18 cellular contexts compared by ENCODE assay signal in genomic region chr4:143292858-143293257, GRCh38. TPM values are rescaled to one million over a fixed set of nuclear protein-coding genes. Genes with fewer than 3 reads are reported as not detected.
DNase-seq lines count a peak whose midpoint lies in the region; ATAC-seq, FAIRE-seq and TF ChIP-seq lines count a peak whose summit lies in the region.
"Had no signal": no experiment of that assay in that cellular context is flagged by ENCODE, and none has a peak within 500 bp of the region (broad histone marks: within the 10 kb centered on the region; RNA-seq: fewer than 3 reads in every experiment).

No MANE protein-coding gene starts in this region.

- no peak overlapping the region for H2AFZ ChIP-seq in keratinocyte (ENCODE audit: control insufficient read depth, low read length)

- dilution Hi-C loops in keratinocyte (cut with MboI; ENCODE audit: extremely low pct_ligation_motif_present, low sequenced_read_pairs), result no loop called here

- H3K79me2 ChIP-seq in keratinocyte (ENCODE audit: control insufficient read depth, insufficient read depth, low read length), result no peaks in the 10 kb centered on the region

- FAIRE-seq in bronchial epithelial cell (lab: Jason Lieb, UNC) (no peak), keratinocyte (lab: Jason Lieb, UNC) (peak; percentile 39)
- FAIRE-seq: A549, GM19239, H1, HTR-8/SVneo had no signal

- intact Hi-C loops in esophagus muscularis mucosa (cut with DNase I) (loop anchor here (5.0 kb wide), 2 partner anchors 41 to 44 kb away; partner anchors contain the start of gene GAB1), gastrocnemius medialis (cut with DNase I; ENCODE audit: low total_unique reads) (no loop called here)

- H3K4me1 ChIP-seq in esophagus muscularis mucosa (peaks cover 22 to 87% (median 83%) of the 10 kb centered on the region in 4 donors), keratinocyte (ENCODE audit: control insufficient read depth, extremely low read depth, insufficient read depth, low read length) (peaks cover 23% of the 10 kb centered on the region), gastrocnemius medialis (peaks cover 0 to 4% of the 10 kb centered on the region in 2 donors)
- H3K4me1 ChIP-seq: A549 had no signal

- H3K4me3 ChIP-seq in bronchial epithelial cell (ENCODE audit: low read depth, low read length) (no peak overlapping the region), esophagus muscularis mucosa (no peak overlapping the region), keratinocyte (ENCODE audit: control insufficient read depth in 2 of 3, extremely low read depth in 1 of 3, insufficient read depth in 2 of 3, low read depth in 1 of 3, low read length in 3 of 3) (no peak overlapping the region), gastrocnemius medialis (no peak overlapping the region)
- H3K4me3 ChIP-seq: A549 had no signal

- 64% methylated on average over 1 of the region's 1 CpG for WGBS in esophagus muscularis mucosa

- TF ChIP-seq POLR2A in esophagus muscularis mucosa (IDR thresholded peaks at IDR 0.05; ENCODE audit: low read depth), result no peak
- TF ChIP-seq POLR2A in gastrocnemius medialis (IDR thresholded peaks at IDR 0.05), result no peak

- no peak overlapping the region for H3K9ac ChIP-seq in keratinocyte (ENCODE audit: control insufficient read depth, extremely low read depth, insufficient read depth, low read length)

- no peaks in the 10 kb centered on the region for H3K27me3 Mint-ChIP-seq in glutamatergic neuron (ENCODE audit: unreplicated experiment)
- H3K27me3 Mint-ChIP-seq: CD4-positive, alpha-beta T cell had no signal

- TF ChIP-seq EP300 in esophagus muscularis mucosa (IDR thresholded peaks at IDR 0.05), result no peak

- no peaks in the 10 kb centered on the region for H3K9me3 Mint-ChIP-seq in stimulated activated effector memory CD8-positive, alpha-beta T cell treated with anti-CD3 and anti-CD28 coated beads, Interleukin-12 subunit alpha, Interleukin-12 subunit beta, amount 100 ng/mL, for 72 hours
- peaks cover 4% of the 10 kb centered on the region for H3K9me3 Mint-ChIP-seq in glutamatergic neuron (ENCODE audit: unreplicated experiment)
- H3K9me3 Mint-ChIP-seq: CD4-positive, alpha-beta T cell; H9 had no signal

- H3K27me3 ChIP-seq in bronchial epithelial cell (ENCODE audit: control insufficient read depth, insufficient read depth, low read length) (no peaks in the 10 kb centered on the region), esophagus muscularis mucosa (no peaks in the 10 kb centered on the region), keratinocyte (ENCODE audit: control insufficient read depth, extremely low read depth, insufficient read depth, low read length) (no peaks in the 10 kb centered on the region), gastrocnemius medialis (no peaks in the 10 kb centered on the region)

- no peaks in the 10 kb centered on the region for H4K20me1 ChIP-seq in keratinocyte (ENCODE audit: control insufficient read depth, extremely low read depth, insufficient read depth, low read length)

- TF ChIP-seq CTCF in bronchial epithelial cell (IDR thresholded peaks at IDR 0.05; ENCODE audit: insufficient read depth, low read length, severe bottlenecking) (no peak), esophagus muscularis mucosa (IDR thresholded peaks at IDR 0.05) (no peak), keratinocyte (optimal IDR thresholded peaks at IDR 0.05 in 1 of 3, IDR thresholded peaks at IDR 0.05 in 1 of 3, conservative IDR thresholded peaks at IDR 0.05 in 1 of 3; ENCODE audit: extremely low read depth in 1 of 3, insufficient read depth in 2 of 3, low read length in 3 of 3) (no peak), gastrocnemius medialis (IDR thresholded peaks at IDR 0.05 in 4 of 5, conservative IDR thresholded peaks at IDR 0.05 in 1 of 5) (no peak), glutamatergic neuron (IDR thresholded peaks at IDR 0.05; ENCODE audit: partially characterized antibody, unreplicated experiment) (no peak)

- no peak overlapping the region for H3K4me2 ChIP-seq in keratinocyte (ENCODE audit: control insufficient read depth, extremely low read depth, insufficient read depth, low read depth, low read length)
- H3K4me2 ChIP-seq: A549 had no signal

- no peaks in the 10 kb centered on the region for H3K36me3 Mint-ChIP-seq in stimulated activated effector memory CD8-positive, alpha-beta T cell treated with anti-CD3 and anti-CD28 coated beads, Interleukin-12 subunit alpha, Interleukin-12 subunit beta, amount 100 ng/mL, for 72 hours
- H3K36me3 Mint-ChIP-seq in glutamatergic neuron (ENCODE audit: unreplicated experiment), result no peaks in the 10 kb centered on the region

- H3K27ac ChIP-seq in esophagus muscularis mucosa (replicated peaks in 1 of 4), result peak overlapping the region; percentile 53 to 79 (median 69)
- H3K27ac ChIP-seq in keratinocyte (ENCODE audit: control insufficient read depth, insufficient read depth, low read length), result no peak overlapping the region
- H3K27ac ChIP-seq in gastrocnemius medialis, result no peak overlapping the region
- H3K27ac ChIP-seq: 22Rv1, A549, C4-2B had no signal

- no peaks in the 10 kb centered on the region for H3K4me1 Mint-ChIP-seq in stimulated activated effector memory CD8-positive, alpha-beta T cell treated with anti-CD3 and anti-CD28 coated beads, Interleukin-12 subunit alpha, Interleukin-12 subunit beta, amount 100 ng/mL, for 72 hours
- peaks cover 6% of the 10 kb centered on the region for H3K4me1 Mint-ChIP-seq in glutamatergic neuron (ENCODE audit: low read depth, unreplicated experiment)
- H3K4me1 Mint-ChIP-seq: H9 had no signal

- DNase-seq in bronchial epithelial cell (ENCODE audit: low read depth), result peak; percentile 45
- no peak for DNase-seq in esophagus muscularis mucosa (ENCODE audit: extremely low spot score)
- no peak for DNase-seq in keratinocyte (ENCODE audit: low read depth, low spot score)
- DNase-seq in stimulated activated effector memory CD8-positive, alpha-beta T cell treated with anti-CD3 and anti-CD28 coated beads, Interleukin-12 subunit alpha, Interleukin-12 subunit beta, amount 100 ng/mL, for 72 hours (ENCODE audit: low spot score in 2 of 2), result no peak
- no peak for DNase-seq in gastrocnemius medialis
- DNase-seq in Kasumi-1 (lab: John Stamatoyannopoulos, UW), result no peak
- DNase-seq in glutamatergic neuron, result no peak
- DNase-seq: AML-193; CD4-positive, alpha-beta T cell; DMS79 treated with DMSO at 0.1 percent for 48 hours; GF-D8; H9 had no signal

- H3K9me1 ChIP-seq in keratinocyte (ENCODE audit: control insufficient read depth, extremely low read depth, insufficient read depth, low read length), result no peaks in the 10 kb centered on the region

- H3K4me3 Mint-ChIP-seq in stimulated activated effector memory CD8-positive, alpha-beta T cell treated with anti-CD3 and anti-CD28 coated beads, Interleukin-12 subunit alpha, Interleukin-12 subunit beta, amount 100 ng/mL, for 72 hours, result no peak overlapping the region
- no peak overlapping the region for H3K4me3 Mint-ChIP-seq in glutamatergic neuron (ENCODE audit: unreplicated experiment)
- H3K4me3 Mint-ChIP-seq: CD4-positive, alpha-beta T cell; H9 had no signal

- H3K27ac Mint-ChIP-seq in stimulated activated effector memory CD8-positive, alpha-beta T cell treated with anti-CD3 and anti-CD28 coated beads, Interleukin-12 subunit alpha, Interleukin-12 subunit beta, amount 100 ng/mL, for 72 hours, result no peak overlapping the region
- H3K27ac Mint-ChIP-seq in glutamatergic neuron (ENCODE audit: unreplicated experiment), result no peak overlapping the region
- H3K27ac Mint-ChIP-seq: CD4-positive, alpha-beta T cell; H9 had no signal

- in situ Hi-C loops in gastrocnemius medialis (cut with MboI; ENCODE audit: low sequenced_read_pairs in 4 of 4), result no loop called here

- peak; percentile 50 for ATAC-seq in stimulated activated effector memory CD8-positive, alpha-beta T cell treated with anti-CD3 and anti-CD28 coated beads, Interleukin-12 subunit alpha, Interleukin-12 subunit beta, amount 100 ng/mL, for 72 hours
- no peak for ATAC-seq in gastrocnemius medialis
- ATAC-seq: A549 had no signal

- H3K36me3 ChIP-seq in bronchial epithelial cell (ENCODE audit: control insufficient read depth, insufficient read depth, low read length) (no peaks in the 10 kb centered on the region), esophagus muscularis mucosa (no peaks in the 10 kb centered on the region), keratinocyte (ENCODE audit: control insufficient read depth in 2 of 2, extremely low read depth in 1 of 2, insufficient read depth in 2 of 2, low read length in 2 of 2) (no peaks in the 10 kb centered on the region), gastrocnemius medialis (no peaks in the 10 kb centered on the region)

- H3K9me3 ChIP-seq in esophagus muscularis mucosa (no peaks in the 10 kb centered on the region), keratinocyte (ENCODE audit: control insufficient read depth, low read depth, low read length) (no peaks in the 10 kb centered on the region), gastrocnemius medialis (no peaks in the 10 kb centered on the region)
- H3K9me3 ChIP-seq: A549 had no signal

RNA-seq across cellular contexts. Expression of gene GAB1, which starts 43.8 kb away (rescaled TPM):
- 5.0 and 10.8 TPM in 2 replicates for total RNA-seq in bronchial epithelial cell
- 100 to 1,000 TPM in 2 of 4 donors, 10 to 100 TPM in 2; 73.5 to 117 (median 98.8) TPM for total RNA-seq in esophagus muscularis mucosa
- 10.0 to 11.0 TPM (median 10.1 TPM) in 3 replicates for polyA plus RNA-seq in keratinocyte
- polyA plus RNA-seq in keratinocyte (2011; ENCODE audit: low read depth), result 25.5 TPM
- 4.4 and 9.5 TPM in 2 replicates for polyA plus RNA-seq in keratinocyte (2011; cell fraction: cytosol; rRNA removed)
- polyA plus RNA-seq in keratinocyte (2011; cell fraction: nucleus; rRNA removed), result 17.9 and 22.6 TPM in 2 replicates
- 5.8 and 13.5 TPM in 2 replicates for polyA plus RNA-seq in keratinocyte (2012; ENCODE audit: low replicate concordance)
- 8.4 to 28.2 TPM (median 17.5 TPM) in 3 replicates for polyA minus RNA-seq in keratinocyte
- polyA minus RNA-seq in keratinocyte (2011; cell fraction: cytosol; rRNA and poly(A)+ RNA removed), result 9.4 TPM
- polyA minus RNA-seq in keratinocyte (2011; cell fraction: nucleus; rRNA and poly(A)+ RNA removed), result 21.0 and 38.9 TPM in 2 replicates
- total RNA-seq in gastrocnemius medialis, result 10 to 100 TPM; 11.4 to 27.9 (median 26.6) TPM
- 29.7 TPM for total RNA-seq in glutamatergic neuron (ENCODE audit: unreplicated experiment)

Comparison
In these comparisons a context has a peak if more than half of its experiments do, and no peak if none do; other contexts are left out.
1. H3K27ac ChIP-seq: peak in esophagus muscularis mucosa (4 of 4); none in keratinocyte (single experiment) and gastrocnemius medialis (0 of 4).